Comparison of ENCODE assay signal across 17 cellular contexts in the genomic region with DNA sequence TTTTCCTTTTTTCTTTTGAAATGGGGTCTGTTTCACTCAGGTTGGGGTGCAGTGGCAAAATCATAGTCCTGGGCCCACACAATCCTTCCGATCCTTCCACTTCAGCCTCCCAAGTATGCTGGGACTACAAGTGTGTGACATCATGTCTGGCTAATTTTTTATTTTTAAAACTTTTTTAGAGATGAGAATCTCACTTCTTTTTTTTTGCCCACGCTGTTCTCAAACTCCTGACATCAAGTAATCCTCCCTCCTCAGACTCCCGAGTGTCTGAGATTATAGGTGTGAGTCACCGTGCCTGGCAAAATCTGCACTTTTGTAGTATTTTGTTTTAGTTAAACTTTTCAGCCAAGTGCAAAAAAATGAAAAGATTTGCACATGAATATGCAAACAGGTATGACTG.
DNase-seq lines count a peak whose midpoint lies in the region; ATAC-seq and TF ChIP-seq lines count a peak whose summit lies in the region.
"Had no signal": no experiment of that assay in that cellular context is flagged by ENCODE, and none has a peak within 500 bp of the region (broad histone marks: within the 10 kb centered on the region; RNA-seq: fewer than 3 reads in every experiment).

No MANE protein-coding gene starts in this region.

- H3K9me3 ChIP-seq in IMR-90 (ENCODE audit: control insufficient read depth, insufficient read depth, low read length) (no peaks in the 10 kb centered on the region), ascending aorta (no peaks in the 10 kb centered on the region), left lung (no peaks in the 10 kb centered on the region), subcutaneous abdominal adipose tissue (ENCODE audit: control insufficient read depth in 5 of 5, low read length in 5 of 5) (no peaks in the 10 kb centered on the region)
- H3K9me3 ChIP-seq: testis had no signal

- peaks cover 72% of the 10 kb centered on the region for H4K20me1 ChIP-seq in IMR-90 (ENCODE audit: insufficient read depth, low read length)

- H3K18ac ChIP-seq in IMR-90 (ENCODE audit: low read depth, low read length): no peak overlapping the region

- H3K4ac ChIP-seq in IMR-90 (ENCODE audit: low read depth, low read length): no peak overlapping the region; the same call in 1 of the 2 replicates

- peaks cover 18 to 79% of the 10 kb centered on the region in 2 experiments for H3K79me1 ChIP-seq in IMR-90 (ENCODE audit: low read depth in 1 of 2, low read length in 2 of 2)

- dilution Hi-C loops in IMR-90 (cut with HindIII; ENCODE audit: low sequenced_read_pairs, unreplicated experiment): no loop called here

- BruUV-seq in IMR-90 (replicated peaks; lab: Mats Ljungman, UMichigan): no TSS peak

- TF ChIP-seq RAD21 in IMR-90 (IDR thresholded peaks at IDR 0.05; ENCODE audit: low read length): no peak

- peaks cover 27% of the 10 kb centered on the region for H3K9me1 ChIP-seq in IMR-90 (ENCODE audit: insufficient read depth, low read length)

- H2BK120ac ChIP-seq in IMR-90 (ENCODE audit: low read depth, low read length): no peak overlapping the region

- H3K27me3 ChIP-seq in IMR-90 (ENCODE audit: control insufficient read depth, insufficient read depth, low read length): no peaks in the 10 kb centered on the region
- no peaks in the 10 kb centered on the region for H3K27me3 ChIP-seq in ascending aorta
- no peaks in the 10 kb centered on the region for H3K27me3 ChIP-seq in left lung
- no peaks in the 10 kb centered on the region for H3K27me3 ChIP-seq in subcutaneous abdominal adipose tissue (ENCODE audit: control insufficient read depth in 5 of 5, insufficient read depth in 4 of 5, low read length in 5 of 5)
- H3K27me3 ChIP-seq: BLaER1, testis had no signal

- no peak overlapping the region for H3K23ac ChIP-seq in IMR-90 (ENCODE audit: low read depth, low read length)

- WGBS in IMR-90 (ENCODE audit: extremely low coverage in 2 of 2, insufficient read length in 1 of 2), 2 experiments: no CpG with 5 or more reads among the region's 4 CpGs

- H2AK9ac ChIP-seq in IMR-90 (replicated peaks; ENCODE audit: low read depth, low read length, poor library complexity): no peak overlapping the region

- H4K5ac ChIP-seq in IMR-90 (ENCODE audit: low read depth, low read length): no peak overlapping the region

- no peak overlapping the region for H2BK20ac ChIP-seq in IMR-90 (ENCODE audit: low read depth, low read length)

- H4K8ac ChIP-seq in IMR-90 (ENCODE audit: low read depth in 2 of 2, low read length in 2 of 2): no peak overlapping the region

- H2AK5ac ChIP-seq in IMR-90 (ENCODE audit: low read depth, low read length): no peak overlapping the region

- H2BK15ac ChIP-seq in IMR-90 (ENCODE audit: low read depth, low read length): no peak overlapping the region

- POLR2A ChIA-PET in IMR-90 (lab: Charles Lee; ENCODE audit: unreplicated experiment): no interaction called here

- TF ChIP-seq CTCF in IMR-90 (conservative IDR thresholded peaks at IDR 0.05; ENCODE audit: low read depth, low read length) (no peak), ascending aorta (IDR thresholded peaks at IDR 0.05) (no peak), left lung (IDR thresholded peaks at IDR 0.05) (no peak)

- H3K4me1 ChIP-seq in IMR-90 (ENCODE audit: control insufficient read depth, insufficient read depth, low read length) (peaks cover 15% of the 10 kb centered on the region), ascending aorta (peaks cover 14 to 64% of the 10 kb centered on the region in 2 donors), left lung (peaks cover 0 to 75% of the 10 kb centered on the region in 2 donors), subcutaneous abdominal adipose tissue (ENCODE audit: control insufficient read depth in 5 of 5, insufficient read depth in 5 of 5, low read length in 5 of 5) (peaks cover 0 to 29% (median 12%) of the 10 kb centered on the region in 5 donors)
- H3K4me1 ChIP-seq: BLaER1 had no signal

- CTCF ChIA-PET in IMR-90 (lab: Yijun Ruan, JAX): no interaction called here

- H3K27ac ChIP-seq in IMR-90 (ENCODE audit: insufficient read depth, low read length) (no peak overlapping the region), ascending aorta (peak overlapping the region; percentile 89 to 95), left lung (peak overlapping the region; percentile 27 to 37), subcutaneous abdominal adipose tissue (ENCODE audit: low read depth, low read length) (peak overlapping the region; percentile 29)
- H3K27ac ChIP-seq: BLaER1, testis, VCaP had no signal

- no peak overlapping the region for H3K14ac ChIP-seq in IMR-90 (replicated peaks; ENCODE audit: low read depth, low read length)

- DNase-seq in IMR-90 (peak; percentile 35), ascending aorta (ENCODE audit: low spot score in 2 of 2) (peak; percentile 17 to 79), left lung (no peak), NCI-H2029 treated with DMSO at 0.1 percent for 48 hours (lab: John Stamatoyannopoulos, UW) (no peak), NOMO-1 treated with dmso at 0.1 percent for 144 hours (lab: John Stamatoyannopoulos, UW; ENCODE audit: unreplicated experiment) (no peak), mesenteric fat pad (ENCODE audit: low spot score) (no peak)
- DNase-seq: activated CD4-positive, alpha-beta memory T cell treated with anti-CD3 and anti-CD28 coated beads, Interleukin-2, amount 10 ng/mL, durations not matched to agents 7 days and 5 days; activated naive CD8-positive, alpha-beta T cell treated with anti-CD3 and anti-CD28 coated beads, Interleukin-2, amount 50 U/mL, for 24 hours; cortex of kidney; DMS153; erythroblast; NCI-H526 treated with DMSO at 0.1 percent for 48 hours; OCI-M1; testis had no signal

- H2AFZ ChIP-seq in IMR-90 (replicated peaks; ENCODE audit: low read length, poor library complexity): no peak overlapping the region

- intact Hi-C loops in IMR-90 (cut with micrococcal nuclease): no loop called here
- intact Hi-C loops in ascending aorta (cut with DNase I): loop anchor here (5.0 kb wide), 1 partner anchor 398 kb away; a partner anchor contains a TSS
- intact Hi-C loops in left lung (cut with DNase I): no loop called here

- ATAC-seq in IMR-90 (ENCODE audit: low read depth) (no peak), left lung (no peak)
- ATAC-seq: activated naive CD8-positive, alpha-beta T cell treated with anti-CD3 and anti-CD28 coated beads, Interleukin-2, amount 50 U/mL, for 24 hours had no signal

- H3K4me3 ChIP-seq in IMR-90 (ENCODE audit: insufficient read depth, low read depth, low read length): no peak overlapping the region
- peak overlapping the region in 1 of 2 donors; percentile 51 for H3K4me3 ChIP-seq in ascending aorta
- no peak overlapping the region for H3K4me3 ChIP-seq in left lung
- no peak overlapping the region for H3K4me3 ChIP-seq in subcutaneous abdominal adipose tissue (ENCODE audit: low read depth in 1 of 5, low read length in 5 of 5)
- H3K4me3 ChIP-seq: BLaER1, testis had no signal

- H3K56ac ChIP-seq in IMR-90 (ENCODE audit: extremely low read depth, insufficient read depth, low read length): no peak overlapping the region

- H4K91ac ChIP-seq in IMR-90 (ENCODE audit: insufficient read depth, low read depth, low read length): no peak overlapping the region

- no peak overlapping the region for H2BK5ac ChIP-seq in IMR-90 (ENCODE audit: low read depth, low read length, poor library complexity, severe bottlenecking)

- H3K36me3 ChIP-seq in IMR-90 (ENCODE audit: control insufficient read depth, insufficient read depth, low read length): peaks cover 9% of the 10 kb centered on the region
- H3K36me3 ChIP-seq in ascending aorta: no peaks in the 10 kb centered on the region
- H3K36me3 ChIP-seq in left lung: peaks cover 0 to 8% of the 10 kb centered on the region in 2 donors
- H3K36me3 ChIP-seq in subcutaneous abdominal adipose tissue (ENCODE audit: control insufficient read depth in 5 of 5, insufficient read depth in 5 of 5, low read length in 5 of 5): peaks cover 0 to 6% (median 0%) of the 10 kb centered on the region in 5 donors

- H3K9ac ChIP-seq in IMR-90 (ENCODE audit: low read depth, low read length) (no peak overlapping the region), subcutaneous abdominal adipose tissue (ENCODE audit: low read length in 5 of 5) (no peak overlapping the region)
- H3K9ac ChIP-seq: BLaER1 had no signal

- TF ChIP-seq POLR2A in IMR-90 (IDR thresholded peaks at IDR 0.05; ENCODE audit: low read depth, low read length): no peak

- in situ Hi-C loops in IMR-90 (cut with MboI; ENCODE audit: low sequenced_read_pairs): no loop called here

- H3K4me2 ChIP-seq in IMR-90 (ENCODE audit: low read depth, low read length): no peak overlapping the region
- H3K4me2 ChIP-seq: BLaER1 had no signal

TF ChIP-seq in IMR-90, 13 proteins besides CTCF, POLR2A, EP300 and RAD21:
- no peak for TF ChIP-seq BHLHE40 (IDR thresholded peaks at IDR 0.05; ENCODE audit: low read depth, low read length)
- TF ChIP-seq MAFK (IDR thresholded peaks at IDR 0.05; ENCODE audit: low read depth, low read length): no peak
- TF ChIP-seq, protein P1, sequence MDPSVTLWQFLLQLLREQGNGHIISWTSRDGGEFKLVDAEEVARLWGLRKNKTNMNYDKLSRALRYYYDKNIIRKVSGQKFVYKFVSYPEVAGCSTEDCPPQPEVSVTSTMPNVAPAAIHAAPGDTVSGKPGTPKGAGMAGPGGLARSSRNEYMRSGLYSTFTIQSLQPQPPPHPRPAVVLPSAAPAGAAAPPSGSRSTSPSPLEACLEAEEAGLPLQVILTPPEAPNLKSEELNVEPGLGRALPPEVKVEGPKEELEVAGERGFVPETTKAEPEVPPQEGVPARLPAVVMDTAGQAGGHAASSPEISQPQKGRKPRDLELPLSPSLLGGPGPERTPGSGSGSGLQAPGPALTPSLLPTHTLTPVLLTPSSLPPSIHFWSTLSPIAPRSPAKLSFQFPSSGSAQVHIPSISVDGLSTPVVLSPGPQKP (IDR thresholded peaks at IDR 0.05; ENCODE audit: borderline replicate concordance, low read depth, low read length): no peak
- no peak for TF ChIP-seq CEBPB (IDR thresholded peaks at IDR 0.05; ENCODE audit: low read depth, low read length)

Comparison
In these comparisons a context has a peak if more than half of its experiments do, and no peak if none do; other contexts are left out.
1. DNase-seq: peak in IMR-90 (single experiment) and ascending aorta (2 of 2); none in left lung (0 of 2), NCI-H2029 treated with DMSO at 0.1 percent for 48 hours (single experiment), NOMO-1 treated with dmso at 0.1 percent for 144 hours (single experiment) and mesenteric fat pad (single experiment).